In the genomic region with DNA sequence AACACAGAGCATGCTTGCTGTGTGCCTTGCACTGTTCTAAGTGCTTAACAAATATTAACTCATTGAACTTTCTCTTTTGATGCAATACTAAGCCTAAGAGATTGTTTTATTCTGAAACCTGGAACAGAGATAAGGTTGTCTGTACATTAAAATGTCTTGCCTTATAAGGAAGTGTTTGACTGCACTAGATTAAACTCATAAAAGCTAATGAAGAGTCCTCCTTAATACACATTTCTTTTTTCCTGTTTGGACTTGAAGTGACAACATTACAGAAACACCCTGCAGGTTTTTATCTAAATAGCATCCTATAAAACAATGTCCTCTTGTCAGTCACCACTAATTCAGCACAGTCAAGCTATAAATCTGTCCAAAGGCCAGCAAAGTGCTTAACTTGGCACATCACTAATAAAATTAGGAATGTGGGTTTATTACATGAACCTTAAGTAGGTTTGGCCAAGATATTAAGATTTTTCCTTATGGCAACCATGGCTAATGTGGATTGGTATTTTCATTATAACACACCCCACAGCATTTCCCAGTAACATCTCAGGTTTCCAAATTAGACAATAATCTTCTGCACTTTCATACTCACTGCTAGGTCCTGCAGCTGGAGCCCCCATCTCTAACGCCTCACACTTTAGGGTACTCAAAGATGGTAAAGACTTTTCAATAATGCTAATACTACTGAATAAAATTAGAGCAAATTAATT, we compare ENCODE assay signal across 21 cellular contexts.
DNase-seq lines count a peak whose midpoint lies in the region; ATAC-seq and TF ChIP-seq lines count a peak whose summit lies in the region.
"Had no signal": no experiment of that assay in that cellular context is flagged by ENCODE, and none has a peak within 500 bp of the region (broad histone marks: within the 10 kb centered on the region; RNA-seq: fewer than 3 reads in every experiment).

No MANE protein-coding gene starts in this region.

- CTCF ChIA-PET in PC-3 (lab: Charles Lee): interaction anchor here (0.6 to 0.7 kb wide), 2 partner anchors 150 to 465 kb away, joined by 3 read pairs; no protein-coding TSS in a partner anchor
- CTCF ChIA-PET in activated CD4-positive, alpha-beta memory T cell treated with anti-CD3 and anti-CD28 coated beads for 36 hours (lab: Charles Lee): interaction anchor here (0.6 kb wide), 1 partner anchor 1325 kb away, joined by 4 read pairs; no protein-coding TSS in a partner anchor

- H3K27me3 Mint-ChIP-seq in activated CD4-positive, alpha-beta memory T cell treated with anti-CD3 and anti-CD28 coated beads for 36 hours: peaks cover 5% of the 10 kb centered on the region
- H3K27me3 Mint-ChIP-seq: B cell, IgD-negative memory B cell had no signal

- intact Hi-C loops in PC-3 (cut with micrococcal nuclease) (loop anchor here (1.0 to 5.0 kb wide), 4 partner anchors 169 to 386 kb away; no protein-coding TSS in a partner anchor), mucosa of descending colon (cut with DNase I, micrococcal nuclease) (no loop called here), body of pancreas (cut with DNase I) (no loop called here)
- intact Hi-C loops in activated CD4-positive, alpha-beta memory T cell treated with anti-CD3 and anti-CD28 coated beads for 36 hours (cut with micrococcal nuclease): no loop called here

- WGBS in body of pancreas, 2 donors: 67 to 78% methylated on average over 1 of the region's 1 CpG

- peak; percentile 33 for DNase-seq in DMS153 (lab: John Stamatoyannopoulos, UW)
- peak; percentile 79 for DNase-seq in HT-29 (ENCODE audit: low spot score)
- DNase-seq in PC-3: peak; percentile 38
- DNase-seq in mucosa of descending colon: peak in 1 of 3 donors; percentile 19
- no peak for DNase-seq in HUDEP-2 (lab: John Stamatoyannopoulos, UW; ENCODE audit: unreplicated experiment in 76 of 76)
- DNase-seq in activated CD4-positive, alpha-beta memory T cell treated with anti-CD3 and anti-CD28 coated beads for 36 hours: no peak
- no peak for DNase-seq in body of pancreas
- DNase-seq: activated CD4-positive, alpha-beta T cell treated with anti-CD3 and anti-CD28 coated beads, Interleukin-2, amount 10 ng/mL, durations not matched to agents 24 days and 14 days; activated CD8-positive, alpha-beta memory T cell treated with anti-CD3 and anti-CD28 coated beads, Interleukin-2, amount 50 U/mL, for 4 hours; COR-L47; cortex of kidney; heart right ventricle; MV-4-11; NCI-H2029; SHP77 treated with DMSO at 0.1 percent for 48 hours; stimulated activated CD4-positive, alpha-beta T cell treated with anti-CD3 and anti-CD28 coated beads, Interleukin-12 subunit alpha, Interleukin-12 subunit beta, amount 100 ng/mL, for 4 hours; T-helper 1 cell; upper lobe of right lung had no signal

- no peak overlapping the region for H3K4me3 Mint-ChIP-seq in activated CD4-positive, alpha-beta memory T cell treated with anti-CD3 and anti-CD28 coated beads for 36 hours
- H3K4me3 Mint-ChIP-seq: activated CD4-positive, alpha-beta T cell treated with anti-CD3 and anti-CD28 coated beads, Interleukin-2, amount 10 ng/mL, durations not matched to agents 24 days and 14 days; B cell; IgD-negative memory B cell had no signal

- H3K9ac ChIP-seq in PC-3 (ENCODE audit: low read length): no peak overlapping the region

- POLR2A ChIA-PET in PC-3 (lab: Charles Lee; ENCODE audit: unreplicated experiment): interaction anchor here (0.6 kb wide), 1 partner anchor 235 kb away, joined by 5 read pairs; no protein-coding TSS in a partner anchor
- POLR2A ChIA-PET in activated CD4-positive, alpha-beta memory T cell treated with anti-CD3 and anti-CD28 coated beads for 36 hours (lab: Charles Lee): no interaction called here

- H3K27ac ChIP-seq in PC-3 (ENCODE audit: low read length) (no peak overlapping the region), body of pancreas (no peak overlapping the region)
- H3K27ac ChIP-seq: heart right ventricle, neutrophil, upper lobe of right lung had no signal

- H3K9me3 Mint-ChIP-seq in activated CD4-positive, alpha-beta memory T cell treated with anti-CD3 and anti-CD28 coated beads for 36 hours: no peaks in the 10 kb centered on the region
- H3K9me3 Mint-ChIP-seq: activated CD4-positive, alpha-beta T cell treated with anti-CD3 and anti-CD28 coated beads, Interleukin-2, amount 10 ng/mL, durations not matched to agents 24 days and 14 days had no signal

- H3K27me3 ChIP-seq in PC-3 (ENCODE audit: low read length): no peaks in the 10 kb centered on the region
- no peaks in the 10 kb centered on the region for H3K27me3 ChIP-seq in body of pancreas
- H3K27me3 ChIP-seq: neutrophil, upper lobe of right lung had no signal

- no TSS peak for BruUV-seq in PC-3 (replicated peaks; lab: Mats Ljungman, UMichigan)

- H3K4me1 Mint-ChIP-seq in activated CD4-positive, alpha-beta memory T cell treated with anti-CD3 and anti-CD28 coated beads for 36 hours (ENCODE audit: low read depth): no peaks in the 10 kb centered on the region
- H3K4me1 Mint-ChIP-seq: activated CD4-positive, alpha-beta T cell treated with anti-CD3 and anti-CD28 coated beads, Interleukin-2, amount 10 ng/mL, durations not matched to agents 24 days and 14 days had no signal

- no peaks in the 10 kb centered on the region for H3K79me2 ChIP-seq in PC-3 (ENCODE audit: low read length)

- H3K4me3 ChIP-seq in PC-3 (ENCODE audit: low read length) (no peak overlapping the region), mucosa of descending colon (no peak overlapping the region), body of pancreas (no peak overlapping the region)
- H3K4me3 ChIP-seq: heart right ventricle, upper lobe of right lung had no signal

- H3K4me2 ChIP-seq in PC-3 (ENCODE audit: low read length): no peak overlapping the region

- no peaks in the 10 kb centered on the region for H3K9me2 ChIP-seq in PC-3 (replicated peaks; ENCODE audit: low read length)

- H4K20me1 ChIP-seq in PC-3 (ENCODE audit: low read length): no peaks in the 10 kb centered on the region

- H3K36me3 ChIP-seq in PC-3 (ENCODE audit: low read depth, low read length): no peaks in the 10 kb centered on the region
- no peaks in the 10 kb centered on the region for H3K36me3 ChIP-seq in mucosa of descending colon (ENCODE audit: low read depth)
- H3K36me3 ChIP-seq in body of pancreas (replicated peaks in 1 of 2; ENCODE audit: insufficient read depth in 1 of 2, low read depth in 2 of 2): no peaks in the 10 kb centered on the region
- H3K36me3 ChIP-seq: heart right ventricle, neutrophil, upper lobe of right lung had no signal

- ATAC-seq in PC-3 (peak; percentile 72), mucosa of descending colon (peak; percentile 97), body of pancreas (no peak)
- ATAC-seq: heart right ventricle, upper lobe of right lung had no signal

- peaks cover 16% of the 10 kb centered on the region; the same call in 1 of the 2 replicates for H3K4me1 ChIP-seq in PC-3 (ENCODE audit: insufficient read depth, low read length)
- H3K4me1 ChIP-seq in mucosa of descending colon (ENCODE audit: low read depth): peaks cover 9% of the 10 kb centered on the region
- H3K4me1 ChIP-seq in body of pancreas: peaks cover 6% of the 10 kb centered on the region
- H3K4me1 ChIP-seq: heart right ventricle, upper lobe of right lung had no signal

- H2AFZ ChIP-seq in PC-3 (ENCODE audit: low read length): no peak overlapping the region

- no peak for TF ChIP-seq POLR2A in body of pancreas (IDR thresholded peaks at IDR 0.05)

- H3F3A ChIP-seq in PC-3 (ENCODE audit: low read length, unreplicated experiment): no peaks in the 10 kb centered on the region

- H3K36me3 Mint-ChIP-seq in activated CD4-positive, alpha-beta memory T cell treated with anti-CD3 and anti-CD28 coated beads for 36 hours: no peaks in the 10 kb centered on the region
- H3K36me3 Mint-ChIP-seq: IgD-negative memory B cell had no signal

- no peak for TF ChIP-seq CTCF in PC-3 (conservative IDR thresholded peaks at IDR 0.05; ENCODE audit: low read depth, low read length)
- no peak for TF ChIP-seq CTCF in mucosa of descending colon (IDR thresholded peaks at IDR 0.05)
- TF ChIP-seq CTCF in body of pancreas (IDR thresholded peaks at IDR 0.05): no peak

- H3K27ac Mint-ChIP-seq in activated CD4-positive, alpha-beta memory T cell treated with anti-CD3 and anti-CD28 coated beads for 36 hours: no peak overlapping the region
- H3K27ac Mint-ChIP-seq: activated CD4-positive, alpha-beta T cell treated with anti-CD3 and anti-CD28 coated beads, Interleukin-2, amount 10 ng/mL, durations not matched to agents 24 days and 14 days; B cell; IgD-negative memory B cell had no signal

- H3K9me3 ChIP-seq in PC-3 (ENCODE audit: low read length) (no peaks in the 10 kb centered on the region), mucosa of descending colon (no peaks in the 10 kb centered on the region), body of pancreas (peaks cover 0 to 4% (median 0%) of the 10 kb centered on the region in 3 donors)
- H3K9me3 ChIP-seq: heart right ventricle, neutrophil, upper lobe of right lung had no signal

Comparison
In these comparisons a context has a peak if more than half of its experiments do, and no peak if none do; other contexts are left out.
1. DNase-seq: peak in DMS153 (single experiment), HT-29 (single experiment) and PC-3 (single experiment); none in HUDEP-2 (0 of 76), activated CD4-positive, alpha-beta memory T cell treated with anti-CD3 and anti-CD28 coated beads for 36 hours (single experiment) and body of pancreas (0 of 4).